8 cellular contexts compared by ENCODE assay signal in genomic region chr15:42576040-42576594, GRCh38. TPM values are rescaled to one million over a fixed set of nuclear protein-coding genes. Genes with fewer than 3 reads are reported as not detected.
DNase-seq lines count a peak whose midpoint lies in the region; ATAC-seq and TF ChIP-seq lines count a peak whose summit lies in the region.

No MANE protein-coding gene starts in this region.

- no peak overlapping the region for H2AK5ac ChIP-seq in mesendoderm (ENCODE audit: low read length)

- H3K4me3 ChIP-seq in right atrium auricular region (peak overlapping the region; percentile 70 to 91), astrocyte of the spinal cord (ENCODE audit: low read depth, low read length) (peak overlapping the region; percentile 84), mesendoderm (ENCODE audit: low read length) (peak overlapping the region; percentile 53)

- in situ Hi-C loops in astrocyte of the spinal cord (cut with HindIII; ENCODE audit: low sequenced_read_pairs): no loop called here

- ATAC-seq in left ventricle myocardium superior (no peak), HG02610 (IDR thresholded peaks at IDR 0.05; ENCODE audit: unreplicated experiment) (no peak)

- no peak overlapping the region for H4K5ac ChIP-seq in mesendoderm (ENCODE audit: low read length)

- H2BK5ac ChIP-seq in mesendoderm (ENCODE audit: low read length): peak overlapping the region; percentile 19

- peak overlapping the region; percentile 94 to 95 for H3K27ac ChIP-seq in right atrium auricular region
- H3K27ac ChIP-seq in mesendoderm (ENCODE audit: low read depth, low read length): no peak overlapping the region

- H3K23ac ChIP-seq in mesendoderm (ENCODE audit: low read length): no peak overlapping the region

- H3K27me3 ChIP-seq in right atrium auricular region (no peaks in the 10 kb centered on the region), mesendoderm (ENCODE audit: insufficient read depth, low read length, poor library complexity) (no peaks in the 10 kb centered on the region)

- H3K18ac ChIP-seq in mesendoderm (ENCODE audit: low read length): peak overlapping the region; percentile 33

- H3K4me1 ChIP-seq in right atrium auricular region (peaks cover 0 to 51% of the 10 kb centered on the region in 2 donors), mesendoderm (ENCODE audit: control insufficient read depth, low read depth, low read length) (no peaks in the 10 kb centered on the region)

- TF ChIP-seq CTCF in right atrium auricular region (IDR thresholded peaks at IDR 0.05): no peak
- TF ChIP-seq CTCF in astrocyte of the spinal cord (IDR thresholded peaks at IDR 0.05; ENCODE audit: low read depth, low read length): no peak

- H3K4me2 ChIP-seq in mesendoderm (ENCODE audit: low read length): peak overlapping the region; percentile 85

- no peaks in the 10 kb centered on the region for H3K79me2 ChIP-seq in mesendoderm (ENCODE audit: control insufficient read depth, insufficient read depth, low read length)

- intact Hi-C loops in left ventricle myocardium superior (cut with micrococcal nuclease): no loop called here

- DNase-seq in right atrium auricular region (ENCODE audit: low spot score): no peak
- no peak for DNase-seq in left ventricle myocardium superior
- peak; percentile 7 for DNase-seq in astrocyte of the spinal cord (ENCODE audit: low read depth, low spot score)
- no peak for DNase-seq in mesendoderm
- DNase-seq in NCI-H2107 (lab: John Stamatoyannopoulos, UW): no peak
- no peak for DNase-seq in foreskin melanocyte
- DNase-seq in NCI-H1105 (lab: John Stamatoyannopoulos, UW): no peak

- peak overlapping the region; percentile 76 for H3K9ac ChIP-seq in mesendoderm (ENCODE audit: low read length)

- H2BK15ac ChIP-seq in mesendoderm (replicated peaks; ENCODE audit: low read depth): no peak overlapping the region

- H3K36me3 ChIP-seq in right atrium auricular region (no peaks in the 10 kb centered on the region), mesendoderm (ENCODE audit: control insufficient read depth, insufficient read depth, low read length) (no peaks in the 10 kb centered on the region)

- H2BK120ac ChIP-seq in mesendoderm (ENCODE audit: low read depth, low read length): no peak overlapping the region

- no peaks in the 10 kb centered on the region for H3K79me1 ChIP-seq in mesendoderm (ENCODE audit: low read length)

- H3K4ac ChIP-seq in mesendoderm (ENCODE audit: low read depth, low read length): no peak overlapping the region

- no peak overlapping the region for H4K8ac ChIP-seq in mesendoderm (ENCODE audit: low read depth, low read length)

- peak overlapping the region; percentile 88 for H3K56ac ChIP-seq in mesendoderm (ENCODE audit: low read length)

- H3K9me3 ChIP-seq in right atrium auricular region: no peaks in the 10 kb centered on the region

- no CpG with 5 or more reads among the region's 16 CpGs for WGBS in mesendoderm (ENCODE audit: extremely low coverage, insufficient coverage, low lambda C conversion rate)

RNA-seq across cellular contexts. Expression of gene STARD9, which starts 0.7 kb away (rescaled TPM):
- 1 to 10 TPM; 8.3 to 8.8 TPM for total RNA-seq in right atrium auricular region
- total RNA-seq in left ventricle myocardium superior: 6.9 TPM
- 0.48 TPM for polyA plus RNA-seq in mesendoderm (2013, experiment 1 of 2)
- 0.53 TPM for polyA plus RNA-seq in mesendoderm (2013, experiment 2 of 2)

RNA-seq across cellular contexts. Expression of gene HAUS2, which starts 27.5 kb away (rescaled TPM):
- total RNA-seq in right atrium auricular region: 10 to 100 TPM; 21.5 to 23.0 TPM
- 12.2 TPM for total RNA-seq in left ventricle myocardium superior
- polyA plus RNA-seq in mesendoderm (2013, experiment 1 of 2): 22.2 TPM
- 20.1 TPM for polyA plus RNA-seq in mesendoderm (2013, experiment 2 of 2)

RNA-seq across cellular contexts. Expression of gene LRRC57, which starts 27.5 kb away (rescaled TPM):
- total RNA-seq in right atrium auricular region: 10 to 100 TPM in 1 of 2 donors, 1 to 10 TPM in 1; 6.7 to 12.4 TPM
- total RNA-seq in left ventricle myocardium superior: 14.0 TPM
- 7.5 TPM for polyA plus RNA-seq in mesendoderm (2013, experiment 1 of 2)
- 7.3 TPM for polyA plus RNA-seq in mesendoderm (2013, experiment 2 of 2)
